ENCODE assay signal across 26 cellular contexts in genomic region chr6:125163811-125164210, GRCh38.
"Had no signal": no experiment of that assay in that cellular context is flagged by ENCODE, and none has a peak within 500 bp of the region (broad histone marks: within the 10 kb centered on the region; RNA-seq: fewer than 3 reads in every experiment).

No MANE protein-coding gene starts in this region.

- H3K36me3 Mint-ChIP-seq: immature natural killer cell, naive B cell had no signal

- H3K27ac Mint-ChIP-seq: dendritic cell treated with granulocyte-macrophage colony-stimulating factor and Interleukin-4, amounts not matched to agents 40 ng/mL and 50 ng/mL, for 4 days; effector memory CD8-positive, alpha-beta T cell; endodermal cell; immature natural killer cell; mesothelial cell of epicardium; naive B cell had no signal

- H3K27ac ChIP-seq: colonic mucosa, esophagus squamous epithelium, foreskin keratinocyte, gastroesophageal sphincter, heart left ventricle, hepatocyte, left lung, lower lobe of right lung had no signal

- H2AFZ ChIP-seq: hepatocyte had no signal

- H3K9me3 ChIP-seq: colonic mucosa, esophagus squamous epithelium, gastroesophageal sphincter, left lung, lower lobe of right lung, mucosa of descending colon had no signal

- H3K4me2 ChIP-seq: hepatocyte had no signal

- H3K4me1 Mint-ChIP-seq: endodermal cell, immature natural killer cell, naive B cell had no signal

- H3K4me1 ChIP-seq: colonic mucosa, gastroesophageal sphincter, left lung, lower lobe of right lung had no signal

- H3K9me3 Mint-ChIP-seq: dendritic cell treated with granulocyte-macrophage colony-stimulating factor and Interleukin-4, amounts not matched to agents 40 ng/mL and 50 ng/mL, for 4 days; effector memory CD8-positive, alpha-beta T cell; immature natural killer cell had no signal

- DNase-seq: colonic mucosa; cortex of kidney; effector CD8-positive, alpha-beta T cell; effector memory CD8-positive, alpha-beta T cell; endodermal cell; erythroblast; esophagus squamous epithelium; foreskin keratinocyte; heart left ventricle; hypothalamus; immature natural killer cell; islet precursor cell; left cardiac atrium; left lung; left ventricle myocardium superior; lower lobe of right lung; mesenchymal stem cell; mucosa of descending colon; naive B cell had no signal

- H3K27me3 ChIP-seq: colonic mucosa, esophagus squamous epithelium, foreskin keratinocyte, gastroesophageal sphincter, heart left ventricle, hepatocyte, left lung had no signal

- FAIRE-seq: endometrium, frontal cortex had no signal

- H3K4me3 ChIP-seq: colonic mucosa, esophagus squamous epithelium, gastroesophageal sphincter, heart left ventricle, hepatocyte, left lung, lower lobe of right lung, mucosa of descending colon had no signal

- H3K36me3 ChIP-seq: colonic mucosa, gastroesophageal sphincter, heart left ventricle, left lung, lower lobe of right lung had no signal

- ATAC-seq: effector memory CD8-positive, alpha-beta T cell; esophagus mucosa; foreskin keratinocyte; gastroesophageal sphincter; heart left ventricle; left cardiac atrium; left lung; left ventricle myocardium superior; lower lobe of right lung; mucosa of descending colon had no signal

- H3K27me3 Mint-ChIP-seq: dendritic cell treated with granulocyte-macrophage colony-stimulating factor and Interleukin-4, amounts not matched to agents 40 ng/mL and 50 ng/mL, for 4 days had no signal

- H3K4me3 Mint-ChIP-seq: dendritic cell treated with granulocyte-macrophage colony-stimulating factor and Interleukin-4, amounts not matched to agents 40 ng/mL and 50 ng/mL, for 4 days; effector memory CD8-positive, alpha-beta T cell; endodermal cell; immature natural killer cell; mesothelial cell of epicardium; naive B cell had no signal
